17 cellular contexts compared by ENCODE assay signal in genomic region chr20:15185322-15185721, GRCh38.
"Had no signal": no experiment of that assay in that cellular context is flagged by ENCODE, and none has a peak within 500 bp of the region (broad histone marks: within the 10 kb centered on the region; RNA-seq: fewer than 3 reads in every experiment).

No MANE protein-coding gene starts in this region.

- H3K4me2 ChIP-seq: KMS-11 had no signal

- H3K4me3 ChIP-seq: K562 had no signal

- FAIRE-seq: K562 had no signal

- ATAC-seq: K562, Panc1 had no signal

- H3K4me3 Mint-ChIP-seq: IgD-negative memory B cell had no signal

- H3K27ac ChIP-seq: KMS-11, RWPE1 had no signal

- DNase-seq: Kasumi-1, MM.1S, NCI-H1092 treated with DMSO at 0.1 percent for 48 hours, NCI-H1436, NCI-H187, NCI-H2029, NCI-H2081 treated with DMSO at 0.1 percent for 48 hours, NCI-H2227 treated with DMSO at 0.1 percent for 48 hours, NCI-H524, NCI-H526 treated with DMSO at 0.1 percent for 48 hours, NCI-H774, SHP77 had no signal

- H3K9ac ChIP-seq: KMS-11 had no signal

- H3K4me1 Mint-ChIP-seq: IgD-negative memory B cell had no signal
